Comparison of ENCODE assay signal across 8 cellular contexts in genomic region chr17:18040287-18040858, GRCh38. TPM values are rescaled to one million over a fixed set of nuclear protein-coding genes. Genes with fewer than 3 reads are reported as not detected.
DNase-seq lines count a peak whose midpoint lies in the region; ATAC-seq, FAIRE-seq and TF ChIP-seq lines count a peak whose summit lies in the region.

No MANE protein-coding gene starts in this region.

- H3K36me3 ChIP-seq in Peyer's patch = no peaks in the 10 kb centered on the region
- H3K36me3 ChIP-seq in pancreas = no peaks in the 10 kb centered on the region

- DNase-seq in ELF-1 (ENCODE audit: low read depth, low spot score) (peak; percentile 13), Peyer's patch (no peak), epithelial cell of prostate (ENCODE audit: low read depth, low spot score) (no peak), pancreas (peak in 2 of 6 donors; percentile 29 to 38), OCI-M2 (lab: John Stamatoyannopoulos, UW; ENCODE audit: unreplicated experiment) (no peak), MV-4-11 (lab: John Stamatoyannopoulos, UW) (no peak)

- intact Hi-C loops in pancreas (cut with DNase I) = loop anchor here in 1 of 3 donors (10.0 kb wide), 1 partner anchor 356 kb away; the partner anchor contains the start of gene RAI1

- H3K9me3 ChIP-seq in Peyer's patch (no peaks in the 10 kb centered on the region), pancreas (no peaks in the 10 kb centered on the region)

- FAIRE-seq in pancreas (lab: Jason Lieb, UNC) = no peak

- WGBS in pancreas, 2 donors = 13 to 18% methylated on average over 6 of the region's 6 CpGs

- ATAC-seq in pancreas = no peak
- ATAC-seq in GM21360 (IDR thresholded peaks at IDR 0.05; ENCODE audit: unreplicated experiment) = no peak
- no peak for ATAC-seq in HG02938 (IDR thresholded peaks at IDR 0.05; ENCODE audit: unreplicated experiment)

- H3K4me3 ChIP-seq in Peyer's patch (peak overlapping the region; percentile 87 to 97 (median 93)), pancreas (peak overlapping the region; percentile 69 to 97 (median 90))

- H3K4me1 ChIP-seq in Peyer's patch = peaks cover 0 to 35% (median 14%) of the 10 kb centered on the region in 4 donors
- H3K4me1 ChIP-seq in pancreas = peaks cover 0 to 45% (median 11%) of the 10 kb centered on the region in 3 donors

- TF ChIP-seq POLR2A in Peyer's patch (IDR thresholded peaks at IDR 0.05) = no peak

- peak overlapping the region in 2 of 4 donors; percentile 81 to 88 for H3K27ac ChIP-seq in Peyer's patch
- H3K27ac ChIP-seq in epithelial cell of prostate = peak overlapping the region; percentile 59
- H3K27ac ChIP-seq in pancreas = no peak overlapping the region

- H3K27me3 ChIP-seq in Peyer's patch (no peaks in the 10 kb centered on the region), pancreas (no peaks in the 10 kb centered on the region)

- TF ChIP-seq CTCF in Peyer's patch (IDR thresholded peaks at IDR 0.05) (no peak), pancreas (IDR thresholded peaks at IDR 0.05) (no peak)

RNA-seq across cellular contexts. Expression of gene GID4, which starts 1.2 kb away (rescaled TPM):
- total RNA-seq in Peyer's patch = 10 to 100 TPM in 2 of 4 donors, 1 to 10 TPM in 2; 3.0 to 14.0 (median 10.9) TPM
- total RNA-seq in pancreas = 1 to 10 TPM; 5.2 to 9.6 (median 6.0) TPM
- 1 to 10 TPM; 2.7 to 3.1 TPM for polyA plus RNA-seq in pancreas

RNA-seq across cellular contexts. Expression of gene ATPAF2, which starts 1.4 kb away (rescaled TPM):
- total RNA-seq in Peyer's patch (10 to 100 TPM in 3 of 4 donors, 1 to 10 TPM in 1; 9.8 to 60.2 (median 29.7) TPM), pancreas (10 to 100 TPM in 4 of 6 donors, 1 to 10 TPM in 2; 7.3 to 18.0 (median 11.4) TPM)
- 10 to 100 TPM; 15.9 to 18.4 TPM for polyA plus RNA-seq in pancreas

RNA-seq across cellular contexts. Expression of gene DRG2, which starts 47.4 kb away (rescaled TPM):
- total RNA-seq in Peyer's patch (10 to 100 TPM; 24.0 to 65.2 (median 48.5) TPM), pancreas (10 to 100 TPM; 13.4 to 24.0 (median 16.5) TPM)
- 10 to 100 TPM; 42.0 to 46.9 TPM for polyA plus RNA-seq in pancreas
